Comparison of ENCODE assay signal across 22 cellular contexts in genomic region chr16:4010225-4011158, GRCh38.
DNase-seq lines count a peak whose midpoint lies in the region; ATAC-seq, FAIRE-seq and TF ChIP-seq lines count a peak whose summit lies in the region.
"Had no signal": no experiment of that assay in that cellular context is flagged by ENCODE, and none has a peak within 500 bp of the region (broad histone marks: within the 10 kb centered on the region; RNA-seq: fewer than 3 reads in every experiment).

No MANE protein-coding gene starts in this region.

- H4K8ac ChIP-seq in H1 (ENCODE audit: extremely low read depth, insufficient read depth, low read length), result peak overlapping the region; percentile 20; the same call in 1 of the 2 replicates

- no peak overlapping the region for H3K27ac ChIP-seq in H1 (ENCODE audit: low read depth, low read length)
- H3K27ac ChIP-seq in upper lobe of right lung, result peak overlapping the region; percentile 45
- H3K27ac ChIP-seq: 22Rv1, SJSA1 had no signal

- H4K91ac ChIP-seq in H1 (replicated peaks; ENCODE audit: insufficient read length, low read length), result peak overlapping the region; percentile 91

- H3K4me1 ChIP-seq in H1 (replicated peaks in 1 of 4; ENCODE audit: control insufficient read depth in 3 of 4, insufficient read depth in 4 of 4, low read length in 3 of 4) (peaks cover 8 to 20% (median 13%) of the 10 kb centered on the region in 4 experiments), upper lobe of right lung (peaks cover 21% of the 10 kb centered on the region)

- H3K4ac ChIP-seq in H1 (replicated peaks; ENCODE audit: insufficient read length, low read depth, low read length), result peak overlapping the region; percentile 81

- H3K36me3 Mint-ChIP-seq in activated CD8-positive, alpha-beta memory T cell treated with anti-CD3 and anti-CD28 coated beads, Interleukin-2, amount 10 ng/mL, durations not matched to agents 7 days and 5 days, result no peaks in the 10 kb centered on the region
- no peaks in the 10 kb centered on the region for H3K36me3 Mint-ChIP-seq in mesothelial cell of epicardium
- peaks cover 3% of the 10 kb centered on the region for H3K36me3 Mint-ChIP-seq in activated T-cell treated with anti-CD3 and anti-CD28 coated beads, Interleukin-2, amount 50 U/mL, for 4 hours (ENCODE audit: insufficient read depth)

- FAIRE-seq in H1 (lab: Jason Lieb, UNC), result no peak
- FAIRE-seq: GM12891 had no signal

- H3K18ac ChIP-seq in H1 (ENCODE audit: extremely low read depth, low read length), result peak overlapping the region; percentile 80

- H3K4me3 ChIP-seq in H1 (ENCODE audit: extremely low read depth in 1 of 4, insufficient read depth in 2 of 4, low read depth in 3 of 4, low read length in 4 of 4) (no peak overlapping the region), upper lobe of right lung (no peak overlapping the region)
- H3K4me3 ChIP-seq: SJSA1, skin epidermis had no signal

- H3K23ac ChIP-seq in H1 (ENCODE audit: insufficient read length), result no peak overlapping the region

- H4K5ac ChIP-seq in H1 (ENCODE audit: insufficient read length, low read depth, low read length), result no peak overlapping the region

- H3K4me3 Mint-ChIP-seq in activated CD8-positive, alpha-beta memory T cell treated with anti-CD3 and anti-CD28 coated beads, Interleukin-2, amount 10 ng/mL, durations not matched to agents 7 days and 5 days, result no peak overlapping the region
- H3K4me3 Mint-ChIP-seq in mesothelial cell of epicardium, result no peak overlapping the region
- no peak overlapping the region for H3K4me3 Mint-ChIP-seq in activated T-cell treated with anti-CD3 and anti-CD28 coated beads, Interleukin-2, amount 50 U/mL, for 4 hours
- H3K4me3 Mint-ChIP-seq: activated B cell treated with CpG ODN at 0.5 μM for 24 hours, B cell had no signal

- peak overlapping the region; percentile 82 for H2AK5ac ChIP-seq in H1 (ENCODE audit: low read depth, low read length)

- peak overlapping the region; percentile 74; the same call in 1 of the 2 replicates for H2BK5ac ChIP-seq in H1 (ENCODE audit: low read depth, low read length)

- H3K9ac ChIP-seq in H1 (replicated peaks in 1 of 4; ENCODE audit: extremely low read depth in 1 of 4, low read depth in 3 of 4, low read length in 3 of 4), result no peak overlapping the region

- POLR2A ChIA-PET in H1 (lab: Charles Lee; ENCODE audit: partially characterized antibody), result interaction anchor here (1.1 kb wide), 1 partner anchor 224 kb away, joined by 3 read pairs; no protein-coding TSS in a partner anchor

- H3K4me1 Mint-ChIP-seq in activated CD8-positive, alpha-beta memory T cell treated with anti-CD3 and anti-CD28 coated beads, Interleukin-2, amount 10 ng/mL, durations not matched to agents 7 days and 5 days, result no peaks in the 10 kb centered on the region
- peaks cover 23% of the 10 kb centered on the region for H3K4me1 Mint-ChIP-seq in mesothelial cell of epicardium
- no peaks in the 10 kb centered on the region for H3K4me1 Mint-ChIP-seq in activated T-cell treated with anti-CD3 and anti-CD28 coated beads, Interleukin-2, amount 50 U/mL, for 4 hours (ENCODE audit: low read depth)
- H3K4me1 Mint-ChIP-seq: activated B cell treated with CpG ODN at 0.5 μM for 24 hours, B cell had no signal

- H2BK120ac ChIP-seq in H1 (replicated peaks; ENCODE audit: low read depth, low read length), result no peak overlapping the region

- H3K36me3 ChIP-seq in H1 (ENCODE audit: control insufficient read depth in 2 of 4, insufficient read depth in 4 of 4, low read length in 3 of 4) (no peaks in the 10 kb centered on the region), upper lobe of right lung (peaks cover 10% of the 10 kb centered on the region)
- H3K36me3 ChIP-seq: SJSA1 had no signal

- TF ChIP-seq CTCF in H1 (IDR thresholded peaks at IDR 0.05; ENCODE audit: control extremely low read depth in 1 of 3, insufficient read depth in 1 of 3, low read depth in 1 of 3, low read length in 3 of 3) (no peak), mesothelial cell of epicardium (IDR thresholded peaks at IDR 0.05; ENCODE audit: unreplicated experiment) (no peak), upper lobe of right lung (IDR thresholded peaks at IDR 0.05) (no peak)

- H2AFZ ChIP-seq in H1 (ENCODE audit: low read length), result no peak overlapping the region

- H2BK20ac ChIP-seq in H1 (ENCODE audit: low read length), result peak overlapping the region; percentile 98

- peak overlapping the region; percentile 17 to 22; a peak in 2 of 4 replicates for H3K4me2 ChIP-seq in H1 (ENCODE audit: insufficient read depth in 1 of 2, low read depth in 2 of 2, low read length in 2 of 2)

- no peak for TF ChIP-seq EP300 in H1 (IDR thresholded peaks at IDR 0.05; ENCODE audit: borderline replicate concordance in 1 of 2, low read depth in 2 of 2, low read length in 2 of 2)

- intact Hi-C loops in upper lobe of right lung (cut with DNase I), result no loop called here

- H3K9me3 Mint-ChIP-seq in activated CD8-positive, alpha-beta memory T cell treated with anti-CD3 and anti-CD28 coated beads, Interleukin-2, amount 10 ng/mL, durations not matched to agents 7 days and 5 days (ENCODE audit: low read depth), result no peaks in the 10 kb centered on the region
- no peaks in the 10 kb centered on the region for H3K9me3 Mint-ChIP-seq in mesothelial cell of epicardium
- H3K9me3 Mint-ChIP-seq in activated T-cell treated with anti-CD3 and anti-CD28 coated beads, Interleukin-2, amount 50 U/mL, for 4 hours, result no peaks in the 10 kb centered on the region
- H3K9me3 Mint-ChIP-seq: activated B cell treated with CpG ODN at 0.5 μM for 24 hours had no signal

- H3K27ac Mint-ChIP-seq in activated CD8-positive, alpha-beta memory T cell treated with anti-CD3 and anti-CD28 coated beads, Interleukin-2, amount 10 ng/mL, durations not matched to agents 7 days and 5 days, result peak overlapping the region; percentile 45
- peak overlapping the region; percentile 77 for H3K27ac Mint-ChIP-seq in mesothelial cell of epicardium
- H3K27ac Mint-ChIP-seq: activated B cell treated with CpG ODN at 0.5 μM for 24 hours, B cell had no signal

- H4K20me1 ChIP-seq in H1 (replicated peaks in 1 of 2; ENCODE audit: control insufficient read depth in 1 of 2, insufficient read depth in 2 of 2, low read length in 2 of 2), result no peaks in the 10 kb centered on the region

- 81% methylated on average over 32 of the region's 32 CpGs; no CpG with 5 or more reads in 1 of the 2 experiments for WGBS in H1 (ENCODE audit: extremely low coverage in 1 of 2, insufficient coverage in 1 of 2, insufficient read length in 1 of 2, insufficient replicate concordance in 2 of 2, low coverage in 1 of 2, low lambda C conversion rate in 2 of 2, missing lambda C conversion rate in 1 of 2), 2 experiments

- no peak overlapping the region for H2BK15ac ChIP-seq in H1 (ENCODE audit: low read length)

- H3K56ac ChIP-seq in H1 (replicated peaks; ENCODE audit: insufficient read length, low read depth, low read length), result no peak overlapping the region

- peak overlapping the region; percentile 98 for H2BK12ac ChIP-seq in H1 (ENCODE audit: low read depth, low read length)

- H3K23me2 ChIP-seq in H1 (ENCODE audit: low read depth, low read length), result no peaks in the 10 kb centered on the region

- no peak for ATAC-seq in activated CD8-positive, alpha-beta memory T cell treated with anti-CD3 and anti-CD28 coated beads, Interleukin-2, amount 10 ng/mL, durations not matched to agents 7 days and 5 days
- ATAC-seq in upper lobe of right lung, result peak; percentile 37
- no peak for ATAC-seq in GM18907 (IDR thresholded peaks at IDR 0.05; ENCODE audit: unreplicated experiment)
- no peak for ATAC-seq in activated T-cell treated with anti-CD3 and anti-CD28 coated beads, Interleukin-2, amount 50 U/mL, for 4 hours

- H3K27me3 ChIP-seq in H1 (replicated peaks in 1 of 4; ENCODE audit: control insufficient read depth in 3 of 4, extremely low read depth in 1 of 4, insufficient read depth in 3 of 4, low read length in 3 of 4) (no peaks in the 10 kb centered on the region), upper lobe of right lung (no peaks in the 10 kb centered on the region)
- H3K27me3 ChIP-seq: SJSA1 had no signal

- peaks cover 2% of the 10 kb centered on the region; the same call in 1 of the 2 replicates for H3K79me1 ChIP-seq in H1 (ENCODE audit: low read depth, low read length)

- no peak for DNase-seq in activated CD8-positive, alpha-beta memory T cell treated with anti-CD3 and anti-CD28 coated beads, Interleukin-2, amount 10 ng/mL, durations not matched to agents 7 days and 5 days
- DNase-seq in activated CD8-positive, alpha-beta memory T cell treated with anti-CD3 and anti-CD28 coated beads, Interleukin-2, amount 50 U/mL, for 48 hours, result no peak
- DNase-seq in H1 (ENCODE audit: low read depth in 1 of 2, low spot score in 2 of 2) (no peak), mesothelial cell of epicardium (ENCODE audit: low spot score in 2 of 2, unreplicated experiment in 2 of 2) (no peak), upper lobe of right lung (no peak)
- DNase-seq in stimulated activated CD4-positive, alpha-beta T cell treated with anti-CD3 and anti-CD28 coated beads, Interleukin-2, amount 100 ng/mL, for 24 hours, result no peak
- no peak for DNase-seq in activated T-cell treated with anti-CD3 and anti-CD28 coated beads, Interleukin-2, amount 50 U/mL, for 4 hours
- DNase-seq: activated B cell treated with CpG ODN at 0.5 μM for 24 hours; effector CD8-positive, alpha-beta T cell; GF-D8; Kasumi-1; left cardiac atrium; NCI-H1105; NCI-H748 treated with DMSO at 0.1 percent for 48 hours; stimulated activated CD4-positive, alpha-beta T cell treated with anti-CD3 and anti-CD28 coated beads, Interleukin-4, amount 100 ng/mL, for 24 hours; T-helper 2 cell had no signal

- H3K9me3 ChIP-seq in H1 (ENCODE audit: insufficient read depth in 2 of 2, low read depth in 1 of 2, low read length in 1 of 2) (no peaks in the 10 kb centered on the region), upper lobe of right lung (no peaks in the 10 kb centered on the region)
- H3K9me3 ChIP-seq: SJSA1 had no signal

- H3K14ac ChIP-seq in H1 (ENCODE audit: insufficient read length), result no peak overlapping the region

- no peak for TF ChIP-seq POLR2A in H1 (IDR thresholded peaks at IDR 0.05; ENCODE audit: control extremely low read depth in 1 of 2, low read depth in 2 of 2, low read length in 2 of 2)

- no peaks in the 10 kb centered on the region for H3K27me3 Mint-ChIP-seq in activated CD8-positive, alpha-beta memory T cell treated with anti-CD3 and anti-CD28 coated beads, Interleukin-2, amount 10 ng/mL, durations not matched to agents 7 days and 5 days
- H3K27me3 Mint-ChIP-seq in mesothelial cell of epicardium (ENCODE audit: low read depth), result no peaks in the 10 kb centered on the region
- H3K27me3 Mint-ChIP-seq in activated T-cell treated with anti-CD3 and anti-CD28 coated beads, Interleukin-2, amount 50 U/mL, for 4 hours (ENCODE audit: low read depth), result no peaks in the 10 kb centered on the region

- no peaks in the 10 kb centered on the region for H3K79me2 ChIP-seq in H1 (ENCODE audit: control insufficient read depth in 1 of 2, insufficient read depth in 2 of 2, low read length in 2 of 2)

- TF ChIP-seq RAD21 in H1 (IDR thresholded peaks at IDR 0.05 in 1 of 2, conservative IDR thresholded peaks at IDR 0.05 in 1 of 2; ENCODE audit: low read depth in 2 of 2, low read length in 2 of 2), result no peak

- CTCF ChIA-PET in activated CD8-positive, alpha-beta memory T cell treated with anti-CD3 and anti-CD28 coated beads, Interleukin-2, amount 10 ng/mL, durations not matched to agents 7 days and 5 days (lab: Charles Lee), result no interaction called here
- CTCF ChIA-PET in H1 (lab: Charles Lee; ENCODE audit: partially characterized antibody), result no interaction called here

TF ChIP-seq in H1, 55 proteins besides CTCF, POLR2A, EP300 and RAD21 (continues in another document):
- TF ChIP-seq SUZ12 (IDR thresholded peaks at IDR 0.05; ENCODE audit: low read length), result no peak
